ENCODE assay signal across 13 cellular contexts in genomic region chr10:43945908-43946307, GRCh38.
"Had no signal": no experiment of that assay in that cellular context is flagged by ENCODE, and none has a peak within 500 bp of the region (broad histone marks: within the 10 kb centered on the region; RNA-seq: fewer than 3 reads in every experiment).

No MANE protein-coding gene starts in this region.

- DNase-seq: cerebellar nuclear complex; erythroblast; hippocampal formation; kidney glomerular epithelial cell; natural killer cell; posterior cingulate gyrus; small intestine; stimulated activated CD4-positive, alpha-beta T cell treated with anti-CD3 and anti-CD28 coated beads, Interleukin-12 subunit alpha, Interleukin-12 subunit beta, amount 100 ng/mL, for 4 hours; stimulated activated naive CD4-positive, alpha-beta T cell treated with Interleukin-2 at 50 U/mL for 16 hours; thyroid gland had no signal

- H3K36me3 ChIP-seq: heart left ventricle, suprapubic skin, thyroid gland had no signal

- H3K9me3 ChIP-seq: suprapubic skin, thyroid gland had no signal

- H3K27me3 ChIP-seq: heart left ventricle, suprapubic skin, thyroid gland had no signal

- H3K4me3 ChIP-seq: heart left ventricle, suprapubic skin, thyroid gland had no signal

- H3K27ac ChIP-seq: suprapubic skin, thyroid gland had no signal

- H3K4me1 ChIP-seq: thyroid gland had no signal

- ATAC-seq: left lobe of liver, natural killer cell had no signal
